8 cellular contexts compared by ENCODE assay signal in the genomic region with DNA sequence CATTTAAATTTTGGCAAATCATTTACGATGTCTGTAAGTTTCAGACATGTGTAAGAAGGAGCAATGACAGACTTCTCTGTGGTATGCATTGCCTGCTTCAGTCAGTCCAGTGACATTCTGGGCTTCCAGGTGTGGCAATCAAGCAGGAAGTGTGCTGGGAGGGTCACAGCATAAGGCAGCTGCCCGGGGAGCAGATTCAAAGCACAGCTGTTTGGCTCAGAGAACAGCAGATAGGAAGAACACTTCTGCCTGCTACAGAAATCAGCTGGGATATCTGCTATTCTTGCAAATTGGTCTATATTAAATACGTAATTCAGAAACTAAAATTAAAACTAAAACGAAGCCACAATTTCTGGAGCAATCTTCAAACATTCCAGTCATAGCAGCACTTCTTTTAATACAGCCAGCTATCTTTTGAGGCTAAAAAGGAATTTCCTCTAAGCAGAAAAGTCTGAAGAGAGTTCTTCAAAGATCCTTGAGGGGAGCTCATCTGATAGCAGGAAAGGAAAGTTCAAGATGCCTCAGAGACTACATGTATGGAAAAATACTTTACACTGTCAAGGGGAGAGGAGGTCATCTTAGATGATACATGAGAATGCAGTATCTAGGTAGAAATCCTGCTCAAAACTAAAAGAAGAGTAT. TPM values are rescaled to one million over a fixed set of nuclear protein-coding genes. Genes with fewer than 3 reads are reported as not detected.
DNase-seq lines count a peak whose midpoint lies in the region; ATAC-seq and TF ChIP-seq lines count a peak whose summit lies in the region.

No MANE protein-coding gene starts in this region.

- TF ChIP-seq POLR2A in esophagus muscularis mucosa (IDR thresholded peaks at IDR 0.05; ENCODE audit: low read depth), result no peak

- H3K27me3 ChIP-seq in foreskin keratinocyte (no peaks in the 10 kb centered on the region), esophagus muscularis mucosa (no peaks in the 10 kb centered on the region)

- DNase-seq in AG04449 (ENCODE audit: low read depth, low spot score), result peak; percentile 9
- peak; percentile 8 for DNase-seq in NCI-H345 treated with DMSO at 0.1 percent for 48 hours (lab: John Stamatoyannopoulos, UW; ENCODE audit: unreplicated experiment)
- peak; percentile 21 to 45 for DNase-seq in foreskin keratinocyte
- no peak for DNase-seq in esophagus muscularis mucosa (ENCODE audit: extremely low spot score)
- DNase-seq in NCI-H1436 (lab: John Stamatoyannopoulos, UW), result no peak
- DNase-seq in NCI-H2227 (lab: John Stamatoyannopoulos, UW; ENCODE audit: unreplicated experiment), result no peak

- H3K4me1 ChIP-seq in foreskin keratinocyte (peaks cover 23% of the 10 kb centered on the region), esophagus muscularis mucosa (peaks cover 0 to 6% (median 0%) of the 10 kb centered on the region in 4 donors)

- WGBS in esophagus muscularis mucosa, result 43% methylated on average over 4 of the region's 4 CpGs

- POLR2A ChIA-PET in AG04449 (lab: Yijun Ruan, JAX), result interaction anchor here (0.8 kb wide), 1 partner anchor 46 kb away, joined by 3 read pairs; no protein-coding TSS in a partner anchor

- H3K36me3 ChIP-seq in esophagus muscularis mucosa, result no peaks in the 10 kb centered on the region

- H3K27ac ChIP-seq in foreskin keratinocyte (no peak overlapping the region), esophagus muscularis mucosa (replicated peaks in 1 of 4) (no peak overlapping the region)

- TF ChIP-seq CTCF in AG04449 (IDR thresholded peaks at IDR 0.05; ENCODE audit: insufficient read depth, low read length, missing control alignments) (no peak), foreskin keratinocyte (conservative IDR thresholded peaks at IDR 0.05) (no peak), esophagus muscularis mucosa (IDR thresholded peaks at IDR 0.05) (no peak)

- H3K4me3 ChIP-seq in AG04449 (ENCODE audit: low read depth, low read length) (no peak overlapping the region), esophagus muscularis mucosa (no peak overlapping the region)

- no peaks in the 10 kb centered on the region for H3K9me3 ChIP-seq in esophagus muscularis mucosa

- CTCF ChIA-PET in AG04449 (lab: Yijun Ruan, JAX), result interaction anchor here (0.6 kb wide), 1 partner anchor 65 kb away, joined by 3 read pairs; no protein-coding TSS in a partner anchor

- ATAC-seq in GM18519 (IDR thresholded peaks at IDR 0.05; ENCODE audit: low FRiP score, unreplicated experiment) (peak; percentile 82), HG02884 (IDR thresholded peaks at IDR 0.05; ENCODE audit: unreplicated experiment) (peak; percentile 84), foreskin keratinocyte (peak; percentile 36)

- intact Hi-C loops in esophagus muscularis mucosa (cut with DNase I), result no loop called here

- no peak for TF ChIP-seq EP300 in esophagus muscularis mucosa (IDR thresholded peaks at IDR 0.05)

RNA-seq across cellular contexts. Expression of a gene that starts 47.4 kb away (rescaled TPM):
- total RNA-seq in foreskin keratinocyte (19.9 and 21.0 TPM in 2 replicates), esophagus muscularis mucosa (10 to 100 TPM in 3 of 4 donors, 1 to 10 TPM in 1; 9.6 to 20.2 (median 12.9) TPM)
- polyA plus RNA-seq in foreskin keratinocyte, result 4.7 and 6.4 TPM in 2 replicates

Comparison
In these comparisons a context has a peak if more than half of its experiments do, and no peak if none do; other contexts are left out.
1. DNase-seq: peak in AG04449 (single experiment), NCI-H345 treated with DMSO at 0.1 percent for 48 hours (single experiment) and foreskin keratinocyte (2 of 2); none in esophagus muscularis mucosa (single experiment), NCI-H1436 (single experiment) and NCI-H2227 (single experiment).
2. Peak in every context shown above with its lines, with median percentiles within 50 percentile points of each other: ATAC-seq.